9 cellular contexts compared by ENCODE assay signal in genomic region chr1:61241411-61241838, GRCh38.
DNase-seq lines count a peak whose midpoint lies in the region; ATAC-seq, FAIRE-seq and TF ChIP-seq lines count a peak whose summit lies in the region.
"Had no signal": no experiment of that assay in that cellular context is flagged by ENCODE, and none has a peak within 500 bp of the region (broad histone marks: within the 10 kb centered on the region; RNA-seq: fewer than 3 reads in every experiment).

No MANE protein-coding gene starts in this region.

- no peak overlapping the region for H3K4me2 ChIP-seq in H1 (ENCODE audit: insufficient read depth in 1 of 2, low read depth in 2 of 2, low read length in 2 of 2)

- no peak overlapping the region for H3K18ac ChIP-seq in H1 (ENCODE audit: extremely low read depth, low read length)

- peaks cover 3% of the 10 kb centered on the region for H3K4me1 Mint-ChIP-seq in activated naive CD8-positive, alpha-beta T cell treated with anti-CD3 and anti-CD28 coated beads for 36 hours
- no peaks in the 10 kb centered on the region for H3K4me1 Mint-ChIP-seq in activated naive CD8-positive, alpha-beta T cell treated with anti-CD3 and anti-CD28 coated beads, Interleukin-2, amount 50 U/mL, for 24 hours

- H2BK12ac ChIP-seq in H1 (ENCODE audit: low read depth, low read length) = no peak overlapping the region

- no peak overlapping the region for H2AK5ac ChIP-seq in H1 (ENCODE audit: low read depth, low read length)

- peak; percentile 39 for FAIRE-seq in H1 (lab: Jason Lieb, UNC)

- 88% methylated on average over 4 of the region's 4 CpGs; no CpG with 5 or more reads in 1 of the 2 experiments for WGBS in H1 (ENCODE audit: extremely low coverage in 1 of 2, insufficient coverage in 1 of 2, insufficient read length in 1 of 2, insufficient replicate concordance in 2 of 2, low coverage in 1 of 2, low lambda C conversion rate in 2 of 2, missing lambda C conversion rate in 1 of 2), 2 experiments

- H2BK15ac ChIP-seq in H1 (ENCODE audit: low read length) = no peak overlapping the region

- no peak overlapping the region for H3K14ac ChIP-seq in H1 (ENCODE audit: insufficient read length)

- no peak for ATAC-seq in activated naive CD8-positive, alpha-beta T cell treated with anti-CD3 and anti-CD28 coated beads, Interleukin-2, amount 50 U/mL, for 24 hours
- no peak for ATAC-seq in GM21529 (IDR thresholded peaks at IDR 0.05; ENCODE audit: unreplicated experiment)
- ATAC-seq in HG02623 (IDR thresholded peaks at IDR 0.05; ENCODE audit: unreplicated experiment) = no peak
- no peak for ATAC-seq in HG03108 (IDR thresholded peaks at IDR 0.05; ENCODE audit: unreplicated experiment)

- H2BK5ac ChIP-seq in H1 (ENCODE audit: low read depth, low read length) = no peak overlapping the region

- H2BK20ac ChIP-seq in H1 (ENCODE audit: low read length) = no peak overlapping the region

- H3K79me1 ChIP-seq in H1 (ENCODE audit: low read depth, low read length) = no peaks in the 10 kb centered on the region

- no peak overlapping the region for H3K27ac ChIP-seq in H1 (ENCODE audit: low read depth, low read length)

- H4K5ac ChIP-seq in H1 (ENCODE audit: insufficient read length, low read depth, low read length) = no peak overlapping the region

- no peaks in the 10 kb centered on the region for H3K27me3 Mint-ChIP-seq in activated naive CD8-positive, alpha-beta T cell treated with anti-CD3 and anti-CD28 coated beads for 36 hours
- no peaks in the 10 kb centered on the region for H3K27me3 Mint-ChIP-seq in activated naive CD8-positive, alpha-beta T cell treated with anti-CD3 and anti-CD28 coated beads, Interleukin-2, amount 50 U/mL, for 24 hours
- H3K27me3 Mint-ChIP-seq: type B pancreatic cell had no signal

- H3K23me2 ChIP-seq in H1 (ENCODE audit: low read depth, low read length) = no peaks in the 10 kb centered on the region

- H3K4me3 Mint-ChIP-seq in activated naive CD8-positive, alpha-beta T cell treated with anti-CD3 and anti-CD28 coated beads for 36 hours = no peak overlapping the region
- H3K4me3 Mint-ChIP-seq in activated naive CD8-positive, alpha-beta T cell treated with anti-CD3 and anti-CD28 coated beads, Interleukin-2, amount 50 U/mL, for 24 hours = no peak overlapping the region
- H3K4me3 Mint-ChIP-seq: type B pancreatic cell had no signal

- no peaks in the 10 kb centered on the region for H3K36me3 ChIP-seq in H1 (ENCODE audit: control insufficient read depth in 2 of 4, insufficient read depth in 4 of 4, low read length in 3 of 4)

- no peak overlapping the region for H3K4me3 ChIP-seq in H1 (ENCODE audit: extremely low read depth in 1 of 4, insufficient read depth in 2 of 4, low read depth in 3 of 4, low read length in 4 of 4)

- no peaks in the 10 kb centered on the region for H3K36me3 Mint-ChIP-seq in activated naive CD8-positive, alpha-beta T cell treated with anti-CD3 and anti-CD28 coated beads for 36 hours
- H3K36me3 Mint-ChIP-seq in activated naive CD8-positive, alpha-beta T cell treated with anti-CD3 and anti-CD28 coated beads, Interleukin-2, amount 50 U/mL, for 24 hours (ENCODE audit: low read depth) = no peaks in the 10 kb centered on the region
- H3K36me3 Mint-ChIP-seq: type B pancreatic cell had no signal

- peaks cover 0 to 3% of the 10 kb centered on the region in 2 experiments; a peak in 1 of 4 replicates for H3K9me3 ChIP-seq in H1 (ENCODE audit: insufficient read depth in 2 of 2, low read depth in 1 of 2, low read length in 1 of 2)

- CTCF ChIA-PET in H1 (lab: Charles Lee; ENCODE audit: partially characterized antibody) = interaction anchor here (0.6 to 0.9 kb wide), 2 partner anchors 23 to 193 kb away, joined by 3 to 5 read pairs; no protein-coding TSS in a partner anchor

- peaks cover 0 to 22% (median 7%) of the 10 kb centered on the region in 4 experiments; a peak in 3 of 7 replicates for H3K4me1 ChIP-seq in H1 (replicated peaks in 1 of 4; ENCODE audit: control insufficient read depth in 3 of 4, insufficient read depth in 4 of 4, low read length in 3 of 4)

- H3K27me3 ChIP-seq in H1 (replicated peaks in 1 of 4; ENCODE audit: control insufficient read depth in 3 of 4, extremely low read depth in 1 of 4, insufficient read depth in 3 of 4, low read length in 3 of 4) = no peaks in the 10 kb centered on the region

- H4K91ac ChIP-seq in H1 (replicated peaks; ENCODE audit: insufficient read length, low read length) = no peak overlapping the region

- POLR2A ChIA-PET in H1 (lab: Charles Lee; ENCODE audit: partially characterized antibody) = no interaction called here

- H3K9me3 Mint-ChIP-seq in activated naive CD8-positive, alpha-beta T cell treated with anti-CD3 and anti-CD28 coated beads for 36 hours = no peaks in the 10 kb centered on the region
- H3K9me3 Mint-ChIP-seq in activated naive CD8-positive, alpha-beta T cell treated with anti-CD3 and anti-CD28 coated beads, Interleukin-2, amount 50 U/mL, for 24 hours = no peaks in the 10 kb centered on the region

- no peak overlapping the region for H3K9ac ChIP-seq in H1 (replicated peaks in 1 of 4; ENCODE audit: extremely low read depth in 1 of 4, low read depth in 3 of 4, low read length in 3 of 4)

- no peak overlapping the region for H2BK120ac ChIP-seq in H1 (replicated peaks; ENCODE audit: low read depth, low read length)

- TF ChIP-seq POLR2A in H1 (IDR thresholded peaks at IDR 0.05; ENCODE audit: control extremely low read depth in 1 of 2, low read depth in 2 of 2, low read length in 2 of 2) = no peak

- no peak for TF ChIP-seq EP300 in H1 (IDR thresholded peaks at IDR 0.05; ENCODE audit: borderline replicate concordance in 1 of 2, low read depth in 2 of 2, low read length in 2 of 2)

- H3K56ac ChIP-seq in H1 (replicated peaks; ENCODE audit: insufficient read length, low read depth, low read length) = no peak overlapping the region

- no peak overlapping the region for H3K23ac ChIP-seq in H1 (ENCODE audit: insufficient read length)

- H3K27ac Mint-ChIP-seq in activated naive CD8-positive, alpha-beta T cell treated with anti-CD3 and anti-CD28 coated beads for 36 hours = peak overlapping the region; percentile 42
- H3K27ac Mint-ChIP-seq in activated naive CD8-positive, alpha-beta T cell treated with anti-CD3 and anti-CD28 coated beads, Interleukin-2, amount 50 U/mL, for 24 hours = no peak overlapping the region
- H3K27ac Mint-ChIP-seq: type B pancreatic cell had no signal

- TF ChIP-seq CTCF in H1 (IDR thresholded peaks at IDR 0.05; ENCODE audit: control extremely low read depth in 1 of 3, insufficient read depth in 1 of 3, low read depth in 1 of 3, low read length in 3 of 3) = no peak

- no peak for DNase-seq in activated naive CD8-positive, alpha-beta T cell treated with anti-CD3 and anti-CD28 coated beads for 36 hours
- no peak for DNase-seq in activated naive CD8-positive, alpha-beta T cell treated with anti-CD3 and anti-CD28 coated beads, Interleukin-2, amount 50 U/mL, for 24 hours
- DNase-seq in H1 (ENCODE audit: low read depth in 1 of 2, low spot score in 2 of 2) = no peak
- DNase-seq in mucosa of gallbladder (ENCODE audit: low spot score) = peak; percentile 26
- no peak for DNase-seq in HPDE6-E6E7 (ENCODE audit: extremely low spot score)

- H3K79me2 ChIP-seq in H1 (ENCODE audit: control insufficient read depth in 1 of 2, insufficient read depth in 2 of 2, low read length in 2 of 2) = no peaks in the 10 kb centered on the region

- no peak overlapping the region for H4K8ac ChIP-seq in H1 (ENCODE audit: extremely low read depth, insufficient read depth, low read length)

- no peak overlapping the region for H2AFZ ChIP-seq in H1 (ENCODE audit: low read length)

- no peak for TF ChIP-seq RAD21 in H1 (IDR thresholded peaks at IDR 0.05 in 1 of 2, conservative IDR thresholded peaks at IDR 0.05 in 1 of 2; ENCODE audit: low read depth in 2 of 2, low read length in 2 of 2)

- no peak overlapping the region for H3K4ac ChIP-seq in H1 (replicated peaks; ENCODE audit: insufficient read length, low read depth, low read length)

- H4K20me1 ChIP-seq in H1 (replicated peaks in 1 of 2; ENCODE audit: control insufficient read depth in 1 of 2, insufficient read depth in 2 of 2, low read length in 2 of 2) = no peaks in the 10 kb centered on the region

TF ChIP-seq in H1, 55 proteins besides CTCF, POLR2A, EP300 and RAD21:
- TF ChIP-seq BACH1 (IDR thresholded peaks at IDR 0.05; ENCODE audit: low read length) = no peak
- no peak for TF ChIP-seq EGR1 (IDR thresholded peaks at IDR 0.05; ENCODE audit: borderline replicate concordance, low read depth, low read length)
- no peak for TF ChIP-seq SP1 (IDR thresholded peaks at IDR 0.05; ENCODE audit: low read depth, low read length)
- no peak for TF ChIP-seq TCF12 (IDR thresholded peaks at IDR 0.05; ENCODE audit: low read depth, low read length)
- 0 out of 2 replicates have a peak, but pooled peaks have one; percentile 36 for TF ChIP-seq TEAD4 (IDR thresholded peaks at IDR 0.05; ENCODE audit: low read depth, low read length)
- no peak for TF ChIP-seq ATF2 (IDR thresholded peaks at IDR 0.05; ENCODE audit: low read length)
- peak; percentile 95 for TF ChIP-seq YY1 (IDR thresholded peaks at IDR 0.05; ENCODE audit: low read depth, low read length)
